ENCODE assay signal across 11 cellular contexts in genomic region chr10:77837925-77838595, GRCh38.
DNase-seq lines count a peak whose midpoint lies in the region; ATAC-seq and TF ChIP-seq lines count a peak whose summit lies in the region.
"Had no signal": no experiment of that assay in that cellular context is flagged by ENCODE, and none has a peak within 500 bp of the region (broad histone marks: within the 10 kb centered on the region; RNA-seq: fewer than 3 reads in every experiment).

No MANE protein-coding gene starts in this region.

- in situ Hi-C loops in Panc1 (cut with HindIII; ENCODE audit: low pct_unique_long_range_greater_than_20kb, low sequenced_read_pairs), result no loop called here
- in situ Hi-C loops in HAP-1 (cut with MboI; ENCODE audit: low sequenced_read_pairs), result no loop called here

- TF ChIP-seq CTCF in Panc1 (IDR thresholded peaks at IDR 0.05) (no peak), right atrium auricular region (IDR thresholded peaks at IDR 0.05) (no peak), spleen (IDR thresholded peaks at IDR 0.05 in 8 of 11, conservative IDR thresholded peaks at IDR 0.05 in 3 of 11) (no peak)

- H3K4me3 ChIP-seq in Panc1 (ENCODE audit: low read depth in 2 of 2, low read length in 2 of 2) (no peak overlapping the region), right atrium auricular region (no peak overlapping the region), spleen (no peak overlapping the region), HAP-1 (no peak overlapping the region)
- H3K4me3 ChIP-seq: esophagus squamous epithelium, tibial nerve had no signal

- DNase-seq in activated CD4-positive, alpha-beta T cell treated with anti-CD3 and anti-CD28 coated beads, Interleukin-2, amount 10 ng/mL, durations not matched to agents 7 days and 5 days, result no peak
- DNase-seq in activated CD4-positive, alpha-beta T cell treated with anti-CD3 and anti-CD28 coated beads for 4 hours, result no peak
- no peak for DNase-seq in Panc1 (ENCODE audit: low read depth, low spot score)
- no peak for DNase-seq in right atrium auricular region (ENCODE audit: low spot score)
- DNase-seq in spleen, result peak; percentile 79
- no peak for DNase-seq in superior temporal gyrus (ENCODE audit: extremely low spot score)
- DNase-seq in HAP-1 (ENCODE audit: low spot score in 2 of 2), result no peak
- DNase-seq in islet precursor cell, result no peak
- DNase-seq: activated B cell treated with CpG ODN at 0.5 μM for 24 hours, esophagus squamous epithelium had no signal

- WGBS in spleen, 5 donors, result 81 to 87% (median 85%) methylated on average over 12 to 14 of the region's 14 CpGs

- no peaks in the 10 kb centered on the region; the same call in 1 of the 2 replicates for H3K36me3 ChIP-seq in Panc1 (ENCODE audit: control insufficient read depth, insufficient read depth, low read length)
- H3K36me3 ChIP-seq in right atrium auricular region, result peaks cover 43% of the 10 kb centered on the region
- H3K36me3 ChIP-seq in spleen, result peaks cover 0 to 47% (median 3%) of the 10 kb centered on the region in 6 donors
- H3K36me3 ChIP-seq in HAP-1 (replicated peaks), result peaks cover 35% of the 10 kb centered on the region

- H3K9me3 Mint-ChIP-seq in activated CD4-positive, alpha-beta T cell treated with anti-CD3 and anti-CD28 coated beads, Interleukin-2, amount 10 ng/mL, durations not matched to agents 7 days and 5 days, result no peaks in the 10 kb centered on the region
- H3K9me3 Mint-ChIP-seq: activated B cell treated with CpG ODN at 0.5 μM for 24 hours had no signal

- no peak overlapping the region for H3K27ac ChIP-seq in Panc1 (ENCODE audit: low read length)
- peak overlapping the region; percentile 14 to 52 for H3K27ac ChIP-seq in right atrium auricular region
- peak overlapping the region in 4 of 8 donors; percentile 5 to 83 (median 80) for H3K27ac ChIP-seq in spleen
- H3K27ac ChIP-seq: tibial nerve had no signal

- intact Hi-C loops in Panc1 (cut with micrococcal nuclease; ENCODE audit: unreplicated experiment) (no loop called here), spleen (cut with DNase I; ENCODE audit: low total_unique reads) (loop anchor here (10.0 kb wide), 1 partner anchor 123 kb away; no protein-coding TSS in a partner anchor)

- peak overlapping the region; percentile 84 for H3K27ac Mint-ChIP-seq in activated CD4-positive, alpha-beta T cell treated with anti-CD3 and anti-CD28 coated beads, Interleukin-2, amount 10 ng/mL, durations not matched to agents 7 days and 5 days
- H3K27ac Mint-ChIP-seq: activated B cell treated with CpG ODN at 0.5 μM for 24 hours had no signal

- no peak overlapping the region for H3K4me3 Mint-ChIP-seq in activated CD4-positive, alpha-beta T cell treated with anti-CD3 and anti-CD28 coated beads, Interleukin-2, amount 10 ng/mL, durations not matched to agents 7 days and 5 days
- H3K4me3 Mint-ChIP-seq: activated B cell treated with CpG ODN at 0.5 μM for 24 hours had no signal

- TF ChIP-seq POLR2A in spleen (IDR thresholded peaks at IDR 0.05), result no peak

- H3K9me3 ChIP-seq in Panc1 (ENCODE audit: control insufficient read depth, insufficient read depth, low read depth, low read length) (no peaks in the 10 kb centered on the region), right atrium auricular region (no peaks in the 10 kb centered on the region), spleen (no peaks in the 10 kb centered on the region), HAP-1 (no peaks in the 10 kb centered on the region)
- H3K9me3 ChIP-seq: esophagus squamous epithelium, tibial nerve had no signal

- H3K4me1 ChIP-seq in Panc1 (ENCODE audit: control insufficient read depth, insufficient read depth, low read length), result no peaks in the 10 kb centered on the region
- H3K4me1 ChIP-seq in right atrium auricular region, result peaks cover 0 to 37% of the 10 kb centered on the region in 2 donors
- H3K4me1 ChIP-seq in spleen, result peaks cover 0 to 26% (median 16%) of the 10 kb centered on the region in 6 donors
- peaks cover 7% of the 10 kb centered on the region for H3K4me1 ChIP-seq in HAP-1

- H3K27me3 ChIP-seq in Panc1 (ENCODE audit: control insufficient read depth, insufficient read depth, low read length) (no peaks in the 10 kb centered on the region), right atrium auricular region (no peaks in the 10 kb centered on the region), spleen (replicated peaks in 1 of 7) (no peaks in the 10 kb centered on the region), HAP-1 (ENCODE audit: low read depth) (no peaks in the 10 kb centered on the region)
- H3K27me3 ChIP-seq: esophagus squamous epithelium, tibial nerve had no signal

- no TSS peak for BruUV-seq in Panc1 (replicated peaks; lab: Mats Ljungman, UMichigan)

- peak; percentile 37 for ATAC-seq in Panc1

- peaks cover 17% of the 10 kb centered on the region for H3K4me1 Mint-ChIP-seq in activated CD4-positive, alpha-beta T cell treated with anti-CD3 and anti-CD28 coated beads, Interleukin-2, amount 10 ng/mL, durations not matched to agents 7 days and 5 days

- CTCF ChIA-PET in activated CD4-positive, alpha-beta T cell treated with anti-CD3 and anti-CD28 coated beads, Interleukin-2, amount 10 ng/mL, durations not matched to agents 7 days and 5 days (lab: Charles Lee), result interaction anchor here (0.6 to 2.4 kb wide), 9 partner anchors 18 to 171 kb away, joined by 3 to 18 read pairs (median 3); no protein-coding TSS in a partner anchor
- CTCF ChIA-PET in Panc1 (lab: Charles Lee), result no interaction called here

- no peaks in the 10 kb centered on the region for H3K27me3 Mint-ChIP-seq in activated CD4-positive, alpha-beta T cell treated with anti-CD3 and anti-CD28 coated beads, Interleukin-2, amount 10 ng/mL, durations not matched to agents 7 days and 5 days
- H3K27me3 Mint-ChIP-seq: activated B cell treated with CpG ODN at 0.5 μM for 24 hours had no signal

- H3K36me3 Mint-ChIP-seq in activated CD4-positive, alpha-beta T cell treated with anti-CD3 and anti-CD28 coated beads, Interleukin-2, amount 10 ng/mL, durations not matched to agents 7 days and 5 days (ENCODE audit: low read depth), result no peaks in the 10 kb centered on the region

- POLR2A ChIA-PET in activated CD4-positive, alpha-beta T cell treated with anti-CD3 and anti-CD28 coated beads, Interleukin-2, amount 10 ng/mL, durations not matched to agents 7 days and 5 days (lab: Charles Lee), result interaction anchor here (1.0 kb wide), 1 partner anchor 36 kb away, joined by 3 read pairs; no protein-coding TSS in a partner anchor
- POLR2A ChIA-PET in Panc1 (lab: Charles Lee), result no interaction called here
